8 cellular contexts compared by ENCODE assay signal in the genomic region with DNA sequence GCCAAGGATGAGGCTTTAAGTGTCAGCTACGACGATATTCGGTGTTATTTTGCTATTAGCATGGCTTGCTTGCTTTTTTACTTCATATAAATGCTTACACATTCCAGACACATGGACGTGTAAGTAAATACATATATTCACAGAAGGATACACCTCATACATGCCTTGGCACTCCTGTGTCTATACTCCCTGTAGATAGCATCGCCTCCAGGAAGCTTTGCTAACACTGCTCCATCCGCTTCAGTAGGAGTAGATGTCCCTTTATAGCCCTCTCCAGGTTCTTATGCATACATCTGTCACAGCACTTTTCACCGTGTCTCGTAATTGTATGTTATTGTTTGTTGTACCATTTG. TPM values are rescaled to one million over a fixed set of nuclear protein-coding genes. Genes with fewer than 3 reads are reported as not detected.
A peak's percentile ranks its signal among the peaks of the same experiment; 100 is the strongest.
DNase-seq lines count a peak whose midpoint lies in the region; ATAC-seq and TF ChIP-seq lines count a peak whose summit lies in the region.
"Had no signal": no experiment of that assay in that cellular context is flagged by ENCODE, and none has a peak within 500 bp of the region (broad histone marks: within the 10 kb centered on the region; RNA-seq: fewer than 3 reads in every experiment).

No MANE protein-coding gene starts in this region.

- CTCF ChIA-PET in PC-9 (lab: Charles Lee) = no interaction called here

- DNase-seq in HFFc6 (no peak), PC-9 (peak in 1 of 2 experiments; percentile 2), esophagus squamous epithelium (lab: John Stamatoyannopoulos, UW) (no peak), gastrocnemius medialis (no peak), activated gamma-delta T cell treated with Interleukin-2 at 50 U/mL for 16 hours (no peak), H4 (ENCODE audit: low spot score) (no peak), DMS114 treated with DMSO at 0.1 percent for 48 hours (lab: John Stamatoyannopoulos, UW; ENCODE audit: unreplicated experiment) (no peak)

- H3K4me3 ChIP-seq in PC-9 (no peak overlapping the region), esophagus squamous epithelium (peak overlapping the region; percentile 27 to 63 (median 40)), gastrocnemius medialis (peak overlapping the region; percentile 43 to 66 (median 55))

- WGBS in esophagus squamous epithelium, 2 donors = 27 to 35% methylated on average over 8 of the region's 8 CpGs

- peak overlapping the region; percentile 62; the same call in 1 of the 2 replicates for H3K4me2 ChIP-seq in PC-9

- intact Hi-C loops in PC-9 (cut with micrococcal nuclease; ENCODE audit: unreplicated experiment) (no loop called here), esophagus squamous epithelium (cut with DNase I) (no loop called here), gastrocnemius medialis (cut with DNase I; ENCODE audit: low total_unique reads) (no loop called here)

- no peaks in the 10 kb centered on the region for H3K79me2 ChIP-seq in PC-9 (ENCODE audit: low read depth)

- H3K27me3 Mint-ChIP-seq in HFFc6 (ENCODE audit: insufficient read depth) = peaks cover 23% of the 10 kb centered on the region

- H3K27ac Mint-ChIP-seq in HFFc6 = no peak overlapping the region

- ATAC-seq in gastrocnemius medialis = peak in 1 of 2 donors; percentile 34

- peaks cover 14% of the 10 kb centered on the region for H3K4me1 Mint-ChIP-seq in HFFc6 (ENCODE audit: low read depth)

- no peaks in the 10 kb centered on the region for H3K36me3 Mint-ChIP-seq in HFFc6 (ENCODE audit: low read depth)

- TF ChIP-seq CTCF in HFFc6 (IDR thresholded peaks at IDR 0.05) = no peak
- no peak for TF ChIP-seq CTCF in PC-9 (conservative IDR thresholded peaks at IDR 0.05)
- no peak for TF ChIP-seq CTCF in esophagus squamous epithelium (IDR thresholded peaks at IDR 0.05)
- no peak for TF ChIP-seq CTCF in gastrocnemius medialis (IDR thresholded peaks at IDR 0.05 in 4 of 5, conservative IDR thresholded peaks at IDR 0.05 in 1 of 5)

- no peak for TF ChIP-seq POLR2A in esophagus squamous epithelium (IDR thresholded peaks at IDR 0.05)
- TF ChIP-seq POLR2A in gastrocnemius medialis (IDR thresholded peaks at IDR 0.05) = no peak

- H4K20me1 ChIP-seq in PC-9 (ENCODE audit: insufficient read depth) = no peaks in the 10 kb centered on the region

- in situ Hi-C loops in gastrocnemius medialis (cut with MboI; ENCODE audit: low sequenced_read_pairs in 4 of 4) = no loop called here

- H2AFZ ChIP-seq in PC-9 = no peak overlapping the region

- POLR2A ChIA-PET in PC-9 (lab: Charles Lee; ENCODE audit: unreplicated experiment) = no interaction called here

- H3K4me3 Mint-ChIP-seq in HFFc6 = peak overlapping the region; percentile 88; the same call in 1 of the 2 replicates

- H3K27ac ChIP-seq in PC-9 (peak overlapping the region; percentile 34; the same call in 1 of the 2 replicates), esophagus squamous epithelium (peak overlapping the region; percentile 58 to 80 (median 76)), gastrocnemius medialis (no peak overlapping the region)
- H3K27ac ChIP-seq: HL-60 had no signal

- BruUV-seq in PC-9 (replicated peaks; lab: Mats Ljungman, UMichigan) = no TSS peak

- no peaks in the 10 kb centered on the region for H3K9me3 ChIP-seq in PC-9 (ENCODE audit: insufficient read depth, low read depth)
- H3K9me3 ChIP-seq in esophagus squamous epithelium = no peaks in the 10 kb centered on the region
- H3K9me3 ChIP-seq in gastrocnemius medialis = no peaks in the 10 kb centered on the region

- peaks cover 18% of the 10 kb centered on the region for H3F3A ChIP-seq in PC-9 (ENCODE audit: insufficient read depth, low read depth)

- no peaks in the 10 kb centered on the region for H3K27me3 ChIP-seq in PC-9 (ENCODE audit: insufficient read depth, low read depth)
- no peaks in the 10 kb centered on the region for H3K27me3 ChIP-seq in esophagus squamous epithelium
- H3K27me3 ChIP-seq in gastrocnemius medialis = peaks cover 0 to 12% (median 0%) of the 10 kb centered on the region in 3 donors

- H3K9me3 Mint-ChIP-seq in HFFc6 = no peaks in the 10 kb centered on the region

- H3K36me3 ChIP-seq in PC-9 (ENCODE audit: low read depth) (no peaks in the 10 kb centered on the region), esophagus squamous epithelium (no peaks in the 10 kb centered on the region), gastrocnemius medialis (no peaks in the 10 kb centered on the region)

- peaks cover 19% of the 10 kb centered on the region for H3K4me1 ChIP-seq in PC-9 (replicated peaks; ENCODE audit: insufficient read depth)
- H3K4me1 ChIP-seq in esophagus squamous epithelium = peaks cover 0 to 38% (median 6%) of the 10 kb centered on the region in 3 donors
- no peaks in the 10 kb centered on the region for H3K4me1 ChIP-seq in gastrocnemius medialis

- H3K9me2 ChIP-seq in PC-9 (ENCODE audit: insufficient read depth) = no peaks in the 10 kb centered on the region

RNA-seq across cellular contexts. Expression of gene KCTD1, which starts 27.5 kb away (rescaled TPM):
- 10 to 100 TPM; 14.7 to 18.5 (median 17.7) TPM for total RNA-seq in HFFc6 (2021; fragmentation: NEBNext Ultra II Directional; extraction: Animal tissue kit (Norgen Biotek cat#: 25700))
- total RNA-seq in PC-9 (2021) (20.5 and 20.7 TPM in 2 replicates), esophagus squamous epithelium (10 to 100 TPM; 46.0 to 67.1 (median 56.6) TPM), gastrocnemius medialis (1 to 10 TPM; 4.7 to 6.0 (median 5.2) TPM)
- 11.8 and 13.8 TPM in 2 replicates for total RNA-seq in H4 (2014; rRNA removed; shearing (Covaris generic))

Comparison
In these comparisons a context has a peak if more than half of its experiments do, and no peak if none do; other contexts are left out.
1. H3K27ac ChIP-seq: peak in PC-9 (single experiment) and esophagus squamous epithelium (4 of 4); none in gastrocnemius medialis (0 of 4).